8 cellular contexts compared by ENCODE assay signal in genomic region chrX:74291577-74291963, GRCh38. TPM values are rescaled to one million over a fixed set of nuclear protein-coding genes. Genes with fewer than 3 reads are reported as not detected.
DNase-seq lines count a peak whose midpoint lies in the region; ATAC-seq and TF ChIP-seq lines count a peak whose summit lies in the region.

No MANE protein-coding gene starts in this region.

- H3K4me1 ChIP-seq in DOHH2 (ENCODE audit: control insufficient read depth, low read length) (peaks cover 10% of the 10 kb centered on the region), OCI-LY1 (ENCODE audit: insufficient read depth, low read length, severe bottlenecking) (peaks cover 23% of the 10 kb centered on the region), parathyroid adenoma (peaks cover 8% of the 10 kb centered on the region)

- H3K9me3 Mint-ChIP-seq in endothelial cell (ENCODE audit: unreplicated experiment), result no peaks in the 10 kb centered on the region

- H4K20me1 ChIP-seq in DOHH2 (ENCODE audit: control insufficient read depth, insufficient read depth, low read depth, low read length) (no peaks in the 10 kb centered on the region), OCI-LY1 (ENCODE audit: insufficient read depth, low read length) (no peaks in the 10 kb centered on the region)

- no peaks in the 10 kb centered on the region for H3K27me3 ChIP-seq in DOHH2 (ENCODE audit: control insufficient read depth, low read length)
- no peaks in the 10 kb centered on the region for H3K27me3 ChIP-seq in OCI-LY1 (ENCODE audit: insufficient read depth, low read length)
- H3K27me3 ChIP-seq in parathyroid adenoma (ENCODE audit: control insufficient read depth, insufficient read depth, low read length), result no peaks in the 10 kb centered on the region

- no peak for TF ChIP-seq CTCF in DOHH2 (IDR thresholded peaks at IDR 0.05; ENCODE audit: low read depth, low read length, poor library complexity, severe bottlenecking)
- no peak for TF ChIP-seq CTCF in OCI-LY1 (IDR thresholded peaks at IDR 0.05; ENCODE audit: low read length)
- no peak for TF ChIP-seq CTCF in endothelial cell (IDR thresholded peaks at IDR 0.05; ENCODE audit: unreplicated experiment)
- no peak for TF ChIP-seq CTCF in parathyroid adenoma (IDR thresholded peaks at IDR 0.05)

- ATAC-seq in GM18870 (IDR thresholded peaks at IDR 0.05; ENCODE audit: unreplicated experiment), result no peak
- no peak for ATAC-seq in GM21528 (IDR thresholded peaks at IDR 0.05; ENCODE audit: low FRiP score, unreplicated experiment)
- no peak for ATAC-seq in GM18511 (IDR thresholded peaks at IDR 0.05; ENCODE audit: unreplicated experiment)

- peaks cover 12% of the 10 kb centered on the region for H3K4me1 Mint-ChIP-seq in endothelial cell (ENCODE audit: unreplicated experiment)

- no peak overlapping the region for H2AFZ ChIP-seq in OCI-LY1 (ENCODE audit: low read length)
- peak overlapping the region; percentile 81 for H2AFZ ChIP-seq in parathyroid adenoma

- peaks cover 15% of the 10 kb centered on the region for H3K27me3 Mint-ChIP-seq in endothelial cell (ENCODE audit: unreplicated experiment)

- H3K79me2 ChIP-seq in DOHH2 (ENCODE audit: control insufficient read depth, low read length) (peaks cover 53% of the 10 kb centered on the region), OCI-LY1 (ENCODE audit: insufficient read depth, low read length) (peaks cover 52% of the 10 kb centered on the region), parathyroid adenoma (peaks cover 8% of the 10 kb centered on the region)

- H3K9me2 ChIP-seq in DOHH2 (replicated peaks; ENCODE audit: control insufficient read depth, low read length) (no peaks in the 10 kb centered on the region), OCI-LY1 (ENCODE audit: low read depth, low read length) (no peaks in the 10 kb centered on the region)

- H3F3A ChIP-seq in DOHH2 (ENCODE audit: control insufficient read depth, insufficient read depth) (no peaks in the 10 kb centered on the region), OCI-LY1 (ENCODE audit: insufficient read depth, low read length) (no peaks in the 10 kb centered on the region)

- H3K27ac ChIP-seq in DOHH2 (ENCODE audit: low read depth, low read length) (peak overlapping the region; percentile 82), OCI-LY1 (ENCODE audit: low read depth, low read length, poor library complexity, severe bottlenecking) (peak overlapping the region; percentile 87), parathyroid adenoma (peak overlapping the region; percentile 92)

- no peak for DNase-seq in endothelial cell (ENCODE audit: low spot score)
- no peak for DNase-seq in islet precursor cell

- H3K4me3 ChIP-seq in DOHH2 (ENCODE audit: low read length) (peak overlapping the region; percentile 82), OCI-LY1 (ENCODE audit: low read depth, low read length, poor library complexity, severe bottlenecking) (peak overlapping the region; percentile 96), parathyroid adenoma (ENCODE audit: low read depth, low read length) (peak overlapping the region; percentile 86)

- peak overlapping the region; percentile 94 for H3K4me2 ChIP-seq in DOHH2 (ENCODE audit: low read length)
- H3K4me2 ChIP-seq in OCI-LY1 (ENCODE audit: low read length), result peak overlapping the region; percentile 99
- peak overlapping the region; percentile 89 for H3K4me2 ChIP-seq in parathyroid adenoma (ENCODE audit: low read length)

- H3K9ac ChIP-seq in OCI-LY1 (ENCODE audit: low read length) (peak overlapping the region; percentile 79), parathyroid adenoma (peak overlapping the region; percentile 63)

- H3K36me3 ChIP-seq in DOHH2 (ENCODE audit: control insufficient read depth, low read length), result peaks cover 15% of the 10 kb centered on the region
- H3K36me3 ChIP-seq in OCI-LY1 (ENCODE audit: insufficient read depth, low read length), result peaks cover 17% of the 10 kb centered on the region
- H3K36me3 ChIP-seq in parathyroid adenoma (ENCODE audit: control insufficient read depth, insufficient read depth, low read length), result no peaks in the 10 kb centered on the region

- H3K9me3 ChIP-seq in DOHH2 (ENCODE audit: control insufficient read depth, insufficient read depth, low read length) (no peaks in the 10 kb centered on the region), OCI-LY1 (ENCODE audit: low read length) (no peaks in the 10 kb centered on the region), parathyroid adenoma (ENCODE audit: control insufficient read depth, low read length) (no peaks in the 10 kb centered on the region)

- H3K27ac Mint-ChIP-seq in endothelial cell (ENCODE audit: unreplicated experiment), result peak overlapping the region; percentile 97

- no peaks in the 10 kb centered on the region for H3K36me3 Mint-ChIP-seq in endothelial cell (ENCODE audit: low read depth, unreplicated experiment)

- H3K4me3 Mint-ChIP-seq in endothelial cell (ENCODE audit: unreplicated experiment), result peak overlapping the region; percentile 99

RNA-seq across cellular contexts. Expression of gene ZCCHC13, which starts 12.4 kb away (rescaled TPM):
- not detected for total RNA-seq in endothelial cell (ENCODE audit: unreplicated experiment)
